ENCODE assay signal across 10 cellular contexts in the genomic region with DNA sequence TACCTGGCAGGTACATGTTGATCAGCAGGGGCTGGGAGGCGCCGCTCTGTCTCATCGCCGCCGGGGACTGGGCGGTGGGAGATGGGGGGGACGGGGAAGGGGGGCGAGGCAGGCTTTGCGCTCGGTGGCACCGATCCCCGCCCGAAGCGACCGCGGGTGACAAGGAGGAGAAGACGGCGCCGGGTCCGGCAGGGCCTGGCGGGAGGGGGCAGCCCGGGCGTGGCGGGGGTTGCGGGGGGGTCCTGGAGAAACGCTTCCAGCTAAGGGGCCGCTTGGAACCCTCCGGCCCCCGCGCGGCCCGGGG.
DNase-seq lines count a peak whose midpoint lies in the region; TF ChIP-seq lines count a peak whose summit lies in the region.
"Had no signal": no experiment of that assay in that cellular context is flagged by ENCODE, and none has a peak within 500 bp of the region (broad histone marks: within the 10 kb centered on the region; RNA-seq: fewer than 3 reads in every experiment).

A gene (minus strand): TSS at position 164 of the 304 bp plus-strand sequence. CDS start 109 bp downstream, at position 55.

- peak within 1 kb of the TSS; percentile 44 for H2AFZ ChIP-seq in parathyroid adenoma

- TF ChIP-seq CTCF in parathyroid adenoma (IDR thresholded peaks at IDR 0.05) (no peak), GM13977 (IDR thresholded peaks at IDR 0.05; ENCODE audit: extremely low read depth, insufficient read depth, missing control alignments) (no peak)

- in situ Hi-C loops in GM13977 (cut with MboI; ENCODE audit: low pct_unique_long_range_greater_than_20kb, low sequenced_read_pairs, unreplicated experiment) = no loop called here

- H3K79me2 ChIP-seq in parathyroid adenoma = no peaks in the 10 kb centered on the region

- peak; percentile 33 for DNase-seq in NCI-H2227 (lab: John Stamatoyannopoulos, UW; ENCODE audit: unreplicated experiment)
- DNase-seq in NCI-H2227 treated with DMSO at 0.1 percent for 48 hours (lab: John Stamatoyannopoulos, UW) = no peak
- DNase-seq in GM13977 (ENCODE audit: low spot score) = no peak
- DNase-seq in NCI-H2196 treated with DMSO at 0.1 percent for 48 hours (lab: John Stamatoyannopoulos, UW; ENCODE audit: unreplicated experiment) = no peak
- no peak for DNase-seq in NCI-H1092 (lab: John Stamatoyannopoulos, UW)
- DNase-seq: NCI-H2107, tibial artery had no signal

- H3K36me3 ChIP-seq in ES-I3 (ENCODE audit: insufficient read depth, low read length) (no peaks in the 10 kb centered on the region), duodenal mucosa (ENCODE audit: control insufficient read depth in 1 of 2, insufficient read depth in 2 of 2, low read length in 2 of 2) (no peaks in the 10 kb centered on the region), parathyroid adenoma (ENCODE audit: control insufficient read depth, insufficient read depth, low read length) (no peaks in the 10 kb centered on the region)
- H3K36me3 ChIP-seq: tibial artery had no signal

- H3K27ac ChIP-seq in duodenal mucosa (ENCODE audit: low read depth, low read length) = no peak within 1 kb of the TSS
- no peak within 1 kb of the TSS for H3K27ac ChIP-seq in parathyroid adenoma
- H3K27ac ChIP-seq: tibial artery had no signal

- H3K9ac ChIP-seq in ES-I3 (ENCODE audit: low read depth, low read length) = peak within 1 kb of the TSS; percentile 30; the same call in 1 of the 2 replicates
- no peak within 1 kb of the TSS for H3K9ac ChIP-seq in duodenal mucosa (ENCODE audit: low read depth in 1 of 2, low read length in 2 of 2)
- no peak within 1 kb of the TSS for H3K9ac ChIP-seq in parathyroid adenoma

- H3K4me3 ChIP-seq in duodenal mucosa (ENCODE audit: low read depth in 1 of 2, low read length in 2 of 2) = peak within 1 kb of the TSS; percentile 16 to 20
- H3K4me3 ChIP-seq in parathyroid adenoma (ENCODE audit: low read depth, low read length) = no peak within 1 kb of the TSS

- H3K4me2 ChIP-seq in parathyroid adenoma (ENCODE audit: low read length) = no peak within 1 kb of the TSS

- H3K27me3 ChIP-seq in duodenal mucosa (ENCODE audit: control insufficient read depth in 1 of 2, insufficient read depth in 2 of 2, low read length in 2 of 2) (peaks cover 77 to 84% of the 10 kb centered on the region in 2 donors), parathyroid adenoma (ENCODE audit: control insufficient read depth, insufficient read depth, low read length) (peaks cover 23% of the 10 kb centered on the region)

- H3K9me3 ChIP-seq in ES-I3 (ENCODE audit: control insufficient read depth, insufficient read depth, low read length) (no peaks in the 10 kb centered on the region), duodenal mucosa (ENCODE audit: control insufficient read depth in 1 of 2, low read length in 2 of 2) (no peaks in the 10 kb centered on the region), parathyroid adenoma (ENCODE audit: control insufficient read depth, low read length) (no peaks in the 10 kb centered on the region)
- H3K9me3 ChIP-seq: tibial artery had no signal

- H3K4me1 ChIP-seq in ES-I3 (ENCODE audit: insufficient read depth, low read length) (no peaks in the 10 kb centered on the region; the same call in 1 of the 2 replicates), duodenal mucosa (ENCODE audit: control insufficient read depth in 1 of 2, insufficient read depth in 2 of 2, low read length in 2 of 2) (peaks cover 8 to 26% of the 10 kb centered on the region in 2 donors), parathyroid adenoma (peaks cover 6% of the 10 kb centered on the region)
